ENCODE assay signal across 18 cellular contexts in genomic region chr3:128254066-128254590, GRCh38.
"Had no signal": no experiment of that assay in that cellular context is flagged by ENCODE, and none has a peak within 500 bp of the region (broad histone marks: within the 10 kb centered on the region; RNA-seq: fewer than 3 reads in every experiment).

No MANE protein-coding gene starts in this region.

- H3K36me3 Mint-ChIP-seq: WTC11 had no signal

- H3K36me3 ChIP-seq: colonic mucosa, right atrium auricular region had no signal

- H3K4me3 Mint-ChIP-seq: activated CD4-positive, alpha-beta memory T cell treated with anti-CD3 and anti-CD28 coated beads, Interleukin-2, amount 10 ng/mL, durations not matched to agents 7 days and 5 days; activated CD4-positive, alpha-beta T cell treated with anti-CD3 and anti-CD28 coated beads for 36 hours; activated naive CD4-positive, alpha-beta T cell treated with anti-CD3 and anti-CD28 coated beads for 36 hours; activated T-cell treated with anti-CD3 and anti-CD28 coated beads, Interleukin-2, amount 50 U/mL, for 24 hours; mesothelial cell of epicardium; natural killer cell treated with Interleukin-12 subunit alpha and Interleukin-12 subunit beta and Interleukin-15 and Interleukin-18, amount 100 ng/mL, for 72 hours; WTC11 had no signal

- H3K27me3 ChIP-seq: body of pancreas, colonic mucosa, gastroesophageal sphincter, heart left ventricle, right atrium auricular region, tibial nerve had no signal

- H3K4me3 ChIP-seq: body of pancreas, colonic mucosa, gastroesophageal sphincter, heart left ventricle, right atrium auricular region, skin epidermis, tibial nerve had no signal

- H3K9me3 Mint-ChIP-seq: activated CD4-positive, alpha-beta memory T cell treated with anti-CD3 and anti-CD28 coated beads, Interleukin-2, amount 10 ng/mL, durations not matched to agents 7 days and 5 days; activated naive CD4-positive, alpha-beta T cell treated with anti-CD3 and anti-CD28 coated beads for 36 hours had no signal

- H3K9me3 ChIP-seq: body of pancreas, colonic mucosa had no signal

- DNase-seq: activated CD4-positive, alpha-beta memory T cell treated with anti-CD3 and anti-CD28 coated beads, Interleukin-2, amount 10 ng/mL, durations not matched to agents 7 days and 5 days; activated CD4-positive, alpha-beta T cell treated with anti-CD3 and anti-CD28 coated beads for 36 hours; activated naive CD4-positive, alpha-beta T cell treated with anti-CD3 and anti-CD28 coated beads for 36 hours; activated T-cell treated with anti-CD3 and anti-CD28 coated beads, Interleukin-2, amount 50 U/mL, for 24 hours; body of pancreas; caudate nucleus; colonic mucosa; heart left ventricle; occipital lobe; stimulated activated naive CD8-positive, alpha-beta T cell treated with anti-CD3 and anti-CD28 coated beads, Interleukin-15, Interleukin-2, amounts not matched to agents 100 U/mL and 50 U/mL, for 24 hours had no signal

- H3K27ac Mint-ChIP-seq: activated CD4-positive, alpha-beta memory T cell treated with anti-CD3 and anti-CD28 coated beads, Interleukin-2, amount 10 ng/mL, durations not matched to agents 7 days and 5 days; activated CD4-positive, alpha-beta T cell treated with anti-CD3 and anti-CD28 coated beads for 36 hours; activated T-cell treated with anti-CD3 and anti-CD28 coated beads, Interleukin-2, amount 50 U/mL, for 24 hours; mesothelial cell of epicardium; natural killer cell treated with Interleukin-12 subunit alpha and Interleukin-12 subunit beta and Interleukin-15 and Interleukin-18, amount 100 ng/mL, for 72 hours; progenitor cell of endocrine pancreas; WTC11 had no signal

- H3K27ac ChIP-seq: body of pancreas, colonic mucosa, gastroesophageal sphincter, right atrium auricular region, skin epidermis, tibial nerve had no signal

- H3K4me1 Mint-ChIP-seq: activated CD4-positive, alpha-beta memory T cell treated with anti-CD3 and anti-CD28 coated beads, Interleukin-2, amount 10 ng/mL, durations not matched to agents 7 days and 5 days had no signal

- H3K27me3 Mint-ChIP-seq: activated CD4-positive, alpha-beta memory T cell treated with anti-CD3 and anti-CD28 coated beads, Interleukin-2, amount 10 ng/mL, durations not matched to agents 7 days and 5 days; activated CD4-positive, alpha-beta T cell treated with anti-CD3 and anti-CD28 coated beads for 36 hours; activated T-cell treated with anti-CD3 and anti-CD28 coated beads, Interleukin-2, amount 50 U/mL, for 24 hours; natural killer cell treated with Interleukin-12 subunit alpha and Interleukin-12 subunit beta and Interleukin-15 and Interleukin-18, amount 100 ng/mL, for 72 hours had no signal

- H3K4me1 ChIP-seq: body of pancreas, colonic mucosa, gastroesophageal sphincter, right atrium auricular region, tibial nerve had no signal
